ENCODE assay signal across 8 cellular contexts in the genomic region with DNA sequence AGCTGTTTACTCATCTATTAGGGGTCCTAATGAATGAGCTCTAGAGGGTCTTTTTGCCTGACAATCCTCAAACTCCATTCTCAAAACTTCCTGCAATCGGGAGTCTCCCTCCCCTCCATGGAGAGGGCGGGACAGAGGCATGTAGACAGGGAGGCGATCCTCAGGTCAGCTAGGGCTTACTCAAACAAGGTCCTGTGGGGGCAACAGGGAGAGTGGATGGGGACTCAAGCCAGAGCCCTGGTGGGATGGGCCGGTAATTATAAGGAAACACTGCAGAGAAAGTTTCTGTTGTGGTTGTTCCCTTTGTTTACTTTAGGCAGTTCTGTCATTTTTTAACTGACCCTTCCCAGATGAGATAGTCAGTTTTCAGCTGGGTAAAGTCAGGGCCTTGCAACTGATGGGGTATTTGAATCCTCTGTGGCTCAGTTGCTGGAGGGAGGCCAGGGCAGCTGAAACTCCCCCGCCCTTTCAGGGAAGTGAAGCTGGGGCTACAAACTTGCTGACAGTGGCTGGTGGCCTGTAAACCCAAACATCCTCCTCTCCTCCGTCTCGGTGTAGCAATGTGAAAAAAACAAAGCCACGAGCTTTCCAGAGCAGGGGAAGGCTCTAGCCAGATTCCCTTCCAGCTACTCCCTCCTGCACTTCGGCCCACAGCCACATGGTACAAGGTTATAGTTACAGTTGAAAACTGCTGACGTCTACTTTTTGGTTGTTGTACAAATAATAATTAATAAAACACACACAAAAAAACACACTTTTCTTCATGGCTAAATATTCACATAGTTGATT. TPM values are rescaled to one million over a fixed set of nuclear protein-coding genes. Genes with fewer than 3 reads are reported as not detected.
A peak's percentile ranks its signal among the peaks of the same experiment; 100 is the strongest.
DNase-seq lines count a peak whose midpoint lies in the region; ATAC-seq and TF ChIP-seq lines count a peak whose summit lies in the region.
"Not testable (repeated sequence)": the region's sequence is repeated elsewhere in the genome, so short reads cannot be mapped to it uniquely, and the experiment has no call there.

No MANE protein-coding gene starts in this region.

- CTCF ChIA-PET in Caco-2 (lab: Charles Lee) = not testable (repeated sequence)

- H3K4me3 ChIP-seq in Caco-2 (ENCODE audit: low read depth, low read length); mucosa of descending colon: not testable (repeated sequence)
- H3K4me3 ChIP-seq in adipocyte (ENCODE audit: low read length) = peak overlapping the region; percentile 29

- H3K4me3 Mint-ChIP-seq in Caco-2 (ENCODE audit: unreplicated experiment) = not testable (repeated sequence)

- DNase-seq in Caco-2 (peak; percentile 38 to 54), OCI-M1 (lab: John Stamatoyannopoulos, UW) (peak; percentile 72), adipocyte (ENCODE audit: low read depth) (peak; percentile 63), glomerular visceral epithelial cell (ENCODE audit: extremely low spot score) (peak; percentile 61), mucosa of descending colon (peak; percentile 68 to 81 (median 70))
- DNase-seq in stimulated activated naive CD8-positive, alpha-beta T cell treated with anti-CD3 and anti-CD28 coated beads, Interleukin-15, Interleukin-2, amounts not matched to agents 100 U/mL and 50 U/mL, for 24 hours = not testable (repeated sequence)

- not testable (repeated sequence) for H3K27me3 ChIP-seq in Caco-2 (replicated peaks; ENCODE audit: control insufficient read depth, insufficient read depth, low read length); adipocyte (replicated peaks; ENCODE audit: control insufficient read depth, insufficient read depth, low read length)

- H3K36me3 ChIP-seq in Caco-2 (ENCODE audit: control insufficient read depth, insufficient read depth, low read length); adipocyte (ENCODE audit: control insufficient read depth, insufficient read depth, low read length, severe bottlenecking); mucosa of descending colon (ENCODE audit: low read depth): not testable (repeated sequence)

- H3K27me3 Mint-ChIP-seq in Caco-2 (ENCODE audit: insufficient read depth, unreplicated experiment) = not testable (repeated sequence)

- POLR2A ChIA-PET in Caco-2 (lab: Charles Lee) = not testable (repeated sequence)

- H3K36me3 Mint-ChIP-seq in Caco-2 (ENCODE audit: insufficient read depth, unreplicated experiment) = not testable (repeated sequence)

- BruUV-seq in Caco-2 (replicated peaks; lab: Mats Ljungman, UMichigan) = not testable (repeated sequence)

- ATAC-seq in GM21390 (IDR thresholded peaks at IDR 0.05; ENCODE audit: unreplicated experiment) = peak; percentile 89
- peak; percentile 68 for ATAC-seq in HG03108 (IDR thresholded peaks at IDR 0.05; ENCODE audit: unreplicated experiment)
- peak; percentile 92 for ATAC-seq in mucosa of descending colon
- peak; percentile 55 for ATAC-seq in stimulated activated naive CD8-positive, alpha-beta T cell treated with anti-CD3 and anti-CD28 coated beads, Interleukin-15, Interleukin-2, amounts not matched to agents 100 U/mL and 50 U/mL, for 24 hours

- not testable (repeated sequence) for H3K9me3 ChIP-seq in Caco-2; adipocyte (ENCODE audit: control insufficient read depth, low read length); mucosa of descending colon

- not testable (repeated sequence) for H3K27ac Mint-ChIP-seq in Caco-2 (ENCODE audit: unreplicated experiment)

- intact Hi-C loops in Caco-2 (cut with micrococcal nuclease; ENCODE audit: unreplicated experiment); mucosa of descending colon (cut with DNase I, micrococcal nuclease): not testable (repeated sequence)

- H3K9ac ChIP-seq in adipocyte (ENCODE audit: low read length) = peak overlapping the region; percentile 68

- TF ChIP-seq CTCF in Caco-2 (IDR thresholded peaks at IDR 0.05; ENCODE audit: insufficient read depth in 1 of 2, low read depth in 1 of 2, low read length in 1 of 2, severe bottlenecking in 1 of 2, unreplicated experiment in 1 of 2); mucosa of descending colon (IDR thresholded peaks at IDR 0.05): not testable (repeated sequence)

- not testable (repeated sequence) for H3K4me1 ChIP-seq in Caco-2; adipocyte (ENCODE audit: control insufficient read depth, insufficient read depth, low read length); mucosa of descending colon (ENCODE audit: low read depth)

- not testable (repeated sequence) for H3K4me1 Mint-ChIP-seq in Caco-2 (ENCODE audit: low read depth, unreplicated experiment)

- not testable (repeated sequence) for H3K9me3 Mint-ChIP-seq in Caco-2 (ENCODE audit: unreplicated experiment)

RNA-seq across cellular contexts. Expression of gene SEC22B, which starts 44.5 kb away (rescaled TPM):
- total RNA-seq in Caco-2 (2022) (21.2 and 25.8 TPM in 2 replicates), mucosa of descending colon (10 to 100 TPM; 25.0 to 29.2 (median 28.3) TPM)
